ENCODE assay signal across 1 cellular context in the genomic region with DNA sequence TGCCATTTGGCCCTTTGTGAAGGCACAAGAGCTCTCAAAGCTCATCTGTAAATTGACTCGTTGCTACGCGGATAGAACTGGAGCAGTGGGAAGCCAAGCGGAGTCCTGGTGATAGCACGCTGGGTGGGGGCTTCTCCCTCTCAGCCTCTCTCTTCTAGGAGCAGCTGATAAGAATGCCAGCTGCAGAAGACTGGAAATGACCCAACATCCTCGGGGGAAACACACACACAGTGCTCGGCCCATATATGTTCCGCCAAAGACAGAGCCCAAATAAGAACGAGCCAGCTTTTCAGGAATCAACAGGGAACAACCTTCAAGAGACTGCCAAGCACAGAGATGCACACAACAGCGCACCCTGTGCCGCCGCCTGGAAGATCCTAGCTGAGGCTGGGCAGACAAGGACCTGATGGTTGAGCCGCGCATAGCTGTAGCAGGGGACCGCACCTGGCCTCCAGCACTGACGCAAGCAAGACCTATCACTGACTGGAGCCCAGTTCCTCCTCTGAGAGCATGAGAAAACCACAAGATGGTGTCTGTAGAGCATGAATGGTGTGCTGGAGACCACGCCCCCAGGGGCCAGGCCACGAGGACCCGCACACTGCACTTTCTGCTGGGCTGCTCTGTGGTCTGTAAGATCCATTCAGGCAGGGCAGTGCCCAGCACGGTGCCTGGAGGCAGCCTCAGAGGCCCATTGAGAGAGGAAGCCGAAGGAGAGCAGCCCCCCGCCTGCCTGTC.
TF ChIP-seq lines count a peak whose summit lies in the region.

No MANE protein-coding gene starts in this region.

TF ChIP-seq in HepG2, 621 proteins besides CTCF, POLR2A, EP300 and RAD21:
- TF ChIP-seq ZNF816 (CRISPR knock-in tag; IDR thresholded peaks at IDR 0.05; ENCODE audit: borderline replicate concordance), result no peak
- no peak for TF ChIP-seq GLI4 (CRISPR knock-in tag; IDR thresholded peaks at IDR 0.05; ENCODE audit: borderline replicate concordance)
- TF ChIP-seq, protein P1, sequence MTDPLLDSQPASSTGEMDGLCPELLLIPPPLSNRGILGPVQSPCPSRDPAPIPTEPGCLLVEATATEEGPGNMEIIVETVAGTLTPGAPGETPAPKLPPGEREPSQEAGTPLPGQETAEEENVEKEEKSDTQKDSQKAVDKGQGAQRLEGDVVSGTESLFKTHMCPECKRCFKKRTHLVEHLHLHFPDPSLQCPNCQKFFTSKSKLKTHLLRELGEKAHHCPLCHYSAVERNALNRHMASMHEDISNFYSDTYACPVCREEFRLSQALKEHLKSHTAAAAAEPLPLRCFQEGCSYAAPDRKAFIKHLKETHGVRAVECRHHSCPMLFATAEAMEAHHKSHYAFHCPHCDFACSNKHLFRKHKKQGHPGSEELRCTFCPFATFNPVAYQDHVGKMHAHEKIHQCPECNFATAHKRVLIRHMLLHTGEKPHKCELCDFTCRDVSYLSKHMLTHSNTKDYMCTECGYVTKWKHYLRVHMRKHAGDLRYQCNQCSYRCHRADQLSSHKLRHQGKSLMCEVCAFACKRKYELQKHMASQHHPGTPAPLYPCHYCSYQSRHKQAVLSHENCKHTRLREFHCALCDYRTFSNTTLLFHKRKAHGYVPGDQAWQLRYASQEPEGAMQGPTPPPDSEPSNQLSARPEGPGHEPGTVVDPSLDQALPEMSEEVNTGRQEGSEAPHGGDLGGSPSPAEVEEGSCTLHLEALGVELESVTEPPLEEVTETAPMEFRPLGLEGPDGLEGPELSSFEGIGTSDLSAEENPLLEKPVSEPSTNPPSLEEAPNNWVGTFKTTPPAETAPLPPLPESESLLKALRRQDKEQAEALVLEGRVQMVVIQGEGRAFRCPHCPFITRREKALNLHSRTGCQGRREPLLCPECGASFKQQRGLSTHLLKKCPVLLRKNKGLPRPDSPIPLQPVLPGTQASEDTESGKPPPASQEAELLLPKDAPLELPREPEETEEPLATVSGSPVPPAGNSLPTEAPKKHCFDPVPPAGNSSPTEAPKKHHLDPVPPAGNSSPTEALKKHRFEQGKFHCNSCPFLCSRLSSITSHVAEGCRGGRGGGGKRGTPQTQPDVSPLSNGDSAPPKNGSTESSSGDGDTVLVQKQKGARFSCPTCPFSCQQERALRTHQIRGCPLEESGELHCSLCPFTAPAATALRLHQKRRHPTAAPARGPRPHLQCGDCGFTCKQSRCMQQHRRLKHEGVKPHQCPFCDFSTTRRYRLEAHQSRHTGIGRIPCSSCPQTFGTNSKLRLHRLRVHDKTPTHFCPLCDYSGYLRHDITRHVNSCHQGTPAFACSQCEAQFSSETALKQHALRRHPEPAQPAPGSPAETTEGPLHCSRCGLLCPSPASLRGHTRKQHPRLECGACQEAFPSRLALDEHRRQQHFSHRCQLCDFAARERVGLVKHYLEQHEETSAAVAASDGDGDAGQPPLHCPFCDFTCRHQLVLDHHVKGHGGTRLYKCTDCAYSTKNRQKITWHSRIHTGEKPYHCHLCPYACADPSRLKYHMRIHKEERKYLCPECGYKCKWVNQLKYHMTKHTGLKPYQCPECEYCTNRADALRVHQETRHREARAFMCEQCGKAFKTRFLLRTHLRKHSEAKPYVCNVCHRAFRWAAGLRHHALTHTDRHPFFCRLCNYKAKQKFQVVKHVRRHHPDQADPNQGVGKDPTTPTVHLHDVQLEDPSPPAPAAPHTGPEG (CRISPR knock-in tag; IDR thresholded peaks at IDR 0.05), result no peak
